ENCODE assay signal across 9 cellular contexts in the genomic region with DNA sequence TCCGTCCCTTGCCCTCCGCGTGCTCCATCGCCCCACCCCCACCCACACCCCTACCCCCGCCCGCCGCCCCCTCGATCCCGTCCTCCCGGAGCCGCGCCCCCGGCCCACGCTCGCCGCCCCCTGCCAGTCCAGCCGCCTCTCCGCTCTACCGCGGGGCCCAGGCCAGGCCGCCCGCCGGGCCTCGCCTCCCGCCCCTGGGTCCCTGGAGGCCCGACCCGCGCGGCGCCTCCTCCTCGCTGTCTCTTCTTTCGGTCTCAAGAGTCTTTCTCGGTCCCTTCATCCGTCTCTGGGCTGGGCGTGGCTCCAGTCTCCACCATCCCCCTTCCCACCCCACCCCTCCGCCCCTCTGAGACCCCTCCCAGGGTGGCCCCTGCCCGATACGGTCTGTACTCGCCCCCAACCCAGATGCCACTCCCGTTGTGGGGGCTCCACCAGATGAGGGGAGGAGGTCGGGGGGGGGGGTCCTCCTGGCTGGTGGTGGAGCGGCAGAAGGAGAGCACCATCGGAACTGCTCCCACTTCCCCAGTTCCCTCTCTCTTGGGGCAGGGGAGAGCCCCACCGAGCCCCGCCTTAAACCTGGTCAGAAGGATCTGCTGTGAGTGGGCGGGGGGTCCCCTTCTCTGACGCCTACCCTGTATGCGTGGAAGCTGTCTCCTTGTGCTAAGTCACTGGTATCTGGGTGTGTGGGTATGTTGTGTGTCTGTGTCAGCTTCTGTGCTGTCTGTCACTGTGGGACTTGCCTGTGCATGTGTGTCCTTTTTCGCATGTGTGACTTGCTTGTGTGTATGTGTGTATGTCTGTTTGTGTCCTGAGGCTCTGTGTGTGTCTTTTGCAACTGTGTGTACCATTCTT. TPM values are rescaled to one million over a fixed set of nuclear protein-coding genes. Genes with fewer than 3 reads are reported as not detected.
DNase-seq lines count a peak whose midpoint lies in the region; ATAC-seq, FAIRE-seq and TF ChIP-seq lines count a peak whose summit lies in the region.
"Had no signal": no experiment of that assay in that cellular context is flagged by ENCODE, and none has a peak within 500 bp of the region (broad histone marks: within the 10 kb centered on the region; RNA-seq: fewer than 3 reads in every experiment).

No MANE protein-coding gene starts in this region.

- H3K4me1 ChIP-seq in HUES48 (ENCODE audit: control insufficient read depth, insufficient read depth, low read length) (peaks cover 18% of the 10 kb centered on the region), muscle layer of duodenum (ENCODE audit: control insufficient read depth in 1 of 2, insufficient read depth in 2 of 2, low read length in 2 of 2) (peaks cover 29 to 33% of the 10 kb centered on the region in 2 donors), thoracic aorta (ENCODE audit: control insufficient read depth in 1 of 2, low read depth in 2 of 2) (peaks cover 17 to 51% of the 10 kb centered on the region in 2 donors)

- TF ChIP-seq CTCF in thoracic aorta (IDR thresholded peaks at IDR 0.05), result no peak

- ATAC-seq in activated CD4-positive, alpha-beta T cell treated with anti-CD3 and anti-CD28 coated beads for 36 hours, result peak; percentile 39
- peak; percentile 30 for ATAC-seq in effector memory CD8-positive, alpha-beta T cell (replicated peaks)
- no peak for ATAC-seq in thoracic aorta (ENCODE audit: insufficient number of reproducible peaks, low FRiP score, low read depth)

- H3K9me3 ChIP-seq in HUES48 (ENCODE audit: control insufficient read depth, insufficient read depth, low read length) (no peaks in the 10 kb centered on the region), muscle layer of duodenum (ENCODE audit: control insufficient read depth in 1 of 2, low read length in 2 of 2) (no peaks in the 10 kb centered on the region), thoracic aorta (no peaks in the 10 kb centered on the region)

- no peak overlapping the region for H3K9ac ChIP-seq in HUES48 (ENCODE audit: low read depth, low read length)

- intact Hi-C loops in activated CD4-positive, alpha-beta T cell treated with anti-CD3 and anti-CD28 coated beads for 36 hours (cut with DNase I, micrococcal nuclease), result loop anchor here (1.0 to 5.0 kb wide), 9 partner anchors 31 to 265 kb away; partner anchors contain the start of genes RFT1 (in 2 of the 2), DCP1A (in 1 of the 2), STIMATE (in 1 of the 2) and TKT (in 1 of the 2)

- DNase-seq in GM12892 (ENCODE audit: insufficient read length) (peak; percentile 65), thoracic aorta (ENCODE audit: low spot score) (no peak), NCI-H2107 treated with DMSO at 0.1 percent for 48 hours (lab: John Stamatoyannopoulos, UW; ENCODE audit: unreplicated experiment) (no peak), A172 (ENCODE audit: low spot score) (no peak)
- DNase-seq in activated CD4-positive, alpha-beta T cell treated with anti-CD3 and anti-CD28 coated beads for 36 hours, result peak; percentile 74
- DNase-seq in effector memory CD8-positive, alpha-beta T cell, result peak; percentile 26 to 29 (median 26)

- H3K36me3 ChIP-seq in HUES48 (ENCODE audit: control insufficient read depth, insufficient read depth, low read length) (no peaks in the 10 kb centered on the region), muscle layer of duodenum (ENCODE audit: control insufficient read depth in 1 of 2, insufficient read depth in 2 of 2, low read length in 2 of 2) (no peaks in the 10 kb centered on the region), thoracic aorta (no peaks in the 10 kb centered on the region)

- peaks cover 2% of the 10 kb centered on the region for H3K36me3 Mint-ChIP-seq in activated CD4-positive, alpha-beta T cell treated with anti-CD3 and anti-CD28 coated beads for 36 hours (ENCODE audit: low read depth)
- H3K36me3 Mint-ChIP-seq in effector memory CD8-positive, alpha-beta T cell (ENCODE audit: insufficient read depth), result peaks cover 9% of the 10 kb centered on the region

- peak; percentile 92 for FAIRE-seq in GM12892 (lab: Jason Lieb, UNC)
- FAIRE-seq: colon had no signal

- CTCF ChIA-PET in activated CD4-positive, alpha-beta T cell treated with anti-CD3 and anti-CD28 coated beads for 36 hours (lab: Charles Lee), result no interaction called here

- H3K4me1 Mint-ChIP-seq in activated CD4-positive, alpha-beta T cell treated with anti-CD3 and anti-CD28 coated beads for 36 hours, result peaks cover 19% of the 10 kb centered on the region
- H3K4me1 Mint-ChIP-seq in effector memory CD8-positive, alpha-beta T cell (ENCODE audit: low read depth in 2 of 2), result peaks cover 24 to 34% of the 10 kb centered on the region in 2 donors

- peaks cover 7% of the 10 kb centered on the region for H3K27me3 Mint-ChIP-seq in activated CD4-positive, alpha-beta T cell treated with anti-CD3 and anti-CD28 coated beads for 36 hours
- H3K27me3 Mint-ChIP-seq in effector memory CD8-positive, alpha-beta T cell, result peaks cover 0 to 9% of the 10 kb centered on the region in 2 donors

- no peak for TF ChIP-seq POLR2A in GM12892 (IDR thresholded peaks at IDR 0.05; ENCODE audit: low read depth, low read length)

- no peaks in the 10 kb centered on the region for H3K9me3 Mint-ChIP-seq in activated CD4-positive, alpha-beta T cell treated with anti-CD3 and anti-CD28 coated beads for 36 hours (ENCODE audit: low read depth)
- no peaks in the 10 kb centered on the region for H3K9me3 Mint-ChIP-seq in effector memory CD8-positive, alpha-beta T cell

- H3K27ac Mint-ChIP-seq in activated CD4-positive, alpha-beta T cell treated with anti-CD3 and anti-CD28 coated beads for 36 hours, result peak overlapping the region; percentile 83
- H3K27ac Mint-ChIP-seq in effector memory CD8-positive, alpha-beta T cell, result peak overlapping the region; percentile 33 to 86

- peak overlapping the region; percentile 75 for H3K4me3 Mint-ChIP-seq in activated CD4-positive, alpha-beta T cell treated with anti-CD3 and anti-CD28 coated beads for 36 hours
- peak overlapping the region; percentile 80 to 87 for H3K4me3 Mint-ChIP-seq in effector memory CD8-positive, alpha-beta T cell

- H3K27ac ChIP-seq in HUES48 (ENCODE audit: low read depth, low read length), result no peak overlapping the region
- H3K27ac ChIP-seq in muscle layer of duodenum (ENCODE audit: low read length), result peak overlapping the region; percentile 58
- peak overlapping the region; percentile 79 to 86 for H3K27ac ChIP-seq in thoracic aorta

- peaks cover 10% of the 10 kb centered on the region; the same call in 1 of the 2 replicates for H3K27me3 ChIP-seq in HUES48 (ENCODE audit: control insufficient read depth, insufficient read depth, low read length)
- H3K27me3 ChIP-seq in muscle layer of duodenum (ENCODE audit: low read depth, low read length), result no peaks in the 10 kb centered on the region
- H3K27me3 ChIP-seq in thoracic aorta (replicated peaks; ENCODE audit: insufficient read depth), result no peaks in the 10 kb centered on the region

- peak overlapping the region; percentile 80 for H3K4me3 ChIP-seq in HUES48 (ENCODE audit: low read depth, low read length)
- H3K4me3 ChIP-seq in muscle layer of duodenum (ENCODE audit: low read depth in 1 of 2, low read length in 2 of 2), result peak overlapping the region; percentile 64 to 78
- H3K4me3 ChIP-seq in thoracic aorta, result peak overlapping the region; percentile 95

- POLR2A ChIA-PET in activated CD4-positive, alpha-beta T cell treated with anti-CD3 and anti-CD28 coated beads for 36 hours (lab: Charles Lee), result interaction anchor here (0.6 kb wide), 1 partner anchor 55 kb away, joined by 3 read pairs; no protein-coding TSS in a partner anchor

RNA-seq across cellular contexts. Expression of gene PRKCD, which starts 1.0 kb away (rescaled TPM):
- 46.9 TPM for polyA plus RNA-seq in GM12892 (2012; ENCODE audit: missing spikeins)
- total RNA-seq in activated CD4-positive, alpha-beta T cell treated with anti-CD3 and anti-CD28 coated beads for 36 hours, result 10 to 100 TPM; 22.0 to 26.5 TPM
- 10 to 100 TPM; 17.5 to 20.2 TPM for total RNA-seq in thoracic aorta
- 2.5 and 3.4 TPM in 2 replicates for total RNA-seq in A172 (2014; rRNA removed; shearing (Covaris generic))

RNA-seq across cellular contexts. Expression of gene RFT1, which starts 31.8 kb away (rescaled TPM):
- 20.8 TPM for polyA plus RNA-seq in GM12892 (2012; ENCODE audit: missing spikeins)
- 10 to 100 TPM; 39.8 to 49.0 TPM for total RNA-seq in activated CD4-positive, alpha-beta T cell treated with anti-CD3 and anti-CD28 coated beads for 36 hours
- total RNA-seq in thoracic aorta, result 10 to 100 TPM in 1 of 2 donors, 1 to 10 TPM in 1; 7.0 to 17.6 TPM
- 27.0 and 33.6 TPM in 2 replicates for total RNA-seq in A172 (2014; rRNA removed; shearing (Covaris generic))

Comparison
In these comparisons a context has a peak if more than half of its experiments do, and no peak if none do; other contexts are left out.
1. DNase-seq: peak in GM12892 (single experiment), activated CD4-positive, alpha-beta T cell treated with anti-CD3 and anti-CD28 coated beads for 36 hours (single experiment) and effector memory CD8-positive, alpha-beta T cell (3 of 3); none in thoracic aorta (single experiment), NCI-H2107 treated with DMSO at 0.1 percent for 48 hours (single experiment) and A172 (single experiment).
2. Peak in every context shown above with its lines, with median percentiles within 50 percentile points of each other: H3K4me3 ChIP-seq.